ENCODE assay signal across 21 cellular contexts in genomic region chr4:6819295-6819694, GRCh38. TPM values are rescaled to one million over a fixed set of nuclear protein-coding genes. Genes with fewer than 3 reads are reported as not detected.
DNase-seq lines count a peak whose midpoint lies in the region; ATAC-seq and TF ChIP-seq lines count a peak whose summit lies in the region.
"Had no signal": no experiment of that assay in that cellular context is flagged by ENCODE, and none has a peak within 500 bp of the region (broad histone marks: within the 10 kb centered on the region; RNA-seq: fewer than 3 reads in every experiment).

No MANE protein-coding gene starts in this region.

- H3K27me3 ChIP-seq in endodermal cell (ENCODE audit: control insufficient read depth, insufficient read depth, low read length, poor library complexity, severe bottlenecking) (no peaks in the 10 kb centered on the region), SK-N-SH (ENCODE audit: insufficient read depth) (no peaks in the 10 kb centered on the region)
- H3K27me3 ChIP-seq: BE2C; BLaER1 treated with 17β-estradiol and CSF1 and Interleukin-3, amounts not matched to agents 10 nM and 100 nM had no signal

- intact Hi-C loops in activated T-helper 1 cell treated with anti-CD3 and anti-CD28 coated beads, Interleukin-12 subunit alpha, Interleukin-12 subunit beta, Interleukin-2, Interleukin-4 antibody, amounts not matched to agents 30 ng/mL and 10 ng/mL and 1 ng/mL, durations not matched to agents 14 hours and 24 hours and 36 hours (cut with micrococcal nuclease) = no loop called here

- 100% methylated on average over 1 of the region's 1 CpG; no CpG with 5 or more reads in 1 of the 2 experiments for WGBS in endodermal cell (ENCODE audit: insufficient coverage in 1 of 2, insufficient read length in 1 of 2), 2 experiments
- WGBS in SK-N-SH (ENCODE audit: low lambda C conversion rate) = 97% methylated on average over 1 of the region's 1 CpG

- no peak overlapping the region for H3K9ac ChIP-seq in endodermal cell (ENCODE audit: extremely low read depth, low read length, poor library complexity, severe bottlenecking)
- no peak overlapping the region for H3K9ac ChIP-seq in SK-N-SH
- H3K9ac ChIP-seq: BLaER1 treated with 17β-estradiol and CSF1 and Interleukin-3, amounts not matched to agents 10 nM and 100 nM; GM23248 had no signal

- H3K27ac ChIP-seq in endodermal cell (ENCODE audit: low read depth, low read length) = no peak overlapping the region
- H3K27ac ChIP-seq in SK-N-SH (ENCODE audit: low read depth in 2 of 2, low read length in 1 of 2) = no peak overlapping the region
- H3K27ac ChIP-seq: A549; BLaER1 treated with 17β-estradiol and CSF1 and Interleukin-3, amounts not matched to agents 10 nM and 100 nM; GM23248 had no signal

- POLR2A ChIA-PET in SK-N-SH (lab: Yijun Ruan, JAX) = no interaction called here

- no peak for TF ChIP-seq RAD21 in SK-N-SH (IDR thresholded peaks at IDR 0.05; ENCODE audit: low read length)

- peak; percentile 32 for ATAC-seq in memory B cell (ENCODE audit: low read depth)
- ATAC-seq: A549 had no signal

- H3K9me3 Mint-ChIP-seq in endodermal cell = peaks cover 49% of the 10 kb centered on the region
- H3K9me3 Mint-ChIP-seq in memory B cell = peaks cover 5% of the 10 kb centered on the region
- peaks cover 32% of the 10 kb centered on the region for H3K9me3 Mint-ChIP-seq in activated T-helper 1 cell treated with anti-CD3 and anti-CD28 coated beads, Interleukin-12 subunit alpha, Interleukin-12 subunit beta, Interleukin-2, Interleukin-4 antibody, amounts not matched to agents 30 ng/mL and 10 ng/mL and 1 ng/mL, durations not matched to agents 14 hours and 24 hours and 36 hours

- DNase-seq in M059J (ENCODE audit: low read depth) (peak; percentile 29), astrocyte of the hippocampus (ENCODE audit: low read depth, low spot score) (peak; percentile 15), endodermal cell (no peak), memory B cell (ENCODE audit: low spot score in 2 of 2) (no peak), SK-N-SH (no peak), SKM-1 treated with dmso at 0.1 percent for 144 hours (lab: John Stamatoyannopoulos, UW; ENCODE audit: unreplicated experiment) (no peak)
- DNase-seq in activated T-helper 1 cell treated with anti-CD3 and anti-CD28 coated beads, Interleukin-12 subunit alpha, Interleukin-12 subunit beta, Interleukin-2, Interleukin-4 antibody, amounts not matched to agents 30 ng/mL and 10 ng/mL and 1 ng/mL, durations not matched to agents 14 hours and 24 hours and 36 hours (ENCODE audit: low spot score) = no peak
- DNase-seq: 8988T; ACHN; AML-193; BE2C; CD4-positive, alpha-beta T cell; CD8-positive, alpha-beta memory T cell; DMS 273 treated with DMSO at 0.1 percent for 48 hours; DMS79 treated with DMSO at 0.1 percent for 48 hours; GM23248; H7; HCEC 1CT had no signal

- no peak overlapping the region for H3K27ac Mint-ChIP-seq in endodermal cell
- no peak overlapping the region for H3K27ac Mint-ChIP-seq in memory B cell
- H3K27ac Mint-ChIP-seq in activated T-helper 1 cell treated with anti-CD3 and anti-CD28 coated beads, Interleukin-12 subunit alpha, Interleukin-12 subunit beta, Interleukin-2, Interleukin-4 antibody, amounts not matched to agents 30 ng/mL and 10 ng/mL and 1 ng/mL, durations not matched to agents 14 hours and 24 hours and 36 hours = no peak overlapping the region
- H3K27ac Mint-ChIP-seq: CD4-positive, alpha-beta T cell had no signal

- no peaks in the 10 kb centered on the region for H3K9me2 ChIP-seq in SK-N-SH

- no peak for TF ChIP-seq CTCF in endodermal cell (conservative IDR thresholded peaks at IDR 0.05)
- TF ChIP-seq CTCF in SK-N-SH (IDR thresholded peaks at IDR 0.05) = no peak

- H3K9me3 ChIP-seq in endodermal cell (ENCODE audit: control insufficient read depth, low read length) (peaks cover 57% of the 10 kb centered on the region), SK-N-SH (peaks cover 17% of the 10 kb centered on the region)
- H3K9me3 ChIP-seq: BE2C had no signal

- no peak for TF ChIP-seq EP300 in SK-N-SH (IDR thresholded peaks at IDR 0.05; ENCODE audit: borderline replicate concordance in 1 of 2, low read depth in 1 of 2, low read length in 1 of 2)

- H3F3A ChIP-seq in SK-N-SH (replicated peaks; ENCODE audit: insufficient read depth) = peaks cover 12% of the 10 kb centered on the region

- no peak overlapping the region for H3K4me2 ChIP-seq in SK-N-SH
- H3K4me2 ChIP-seq: A549; BLaER1 treated with 17β-estradiol and CSF1 and Interleukin-3, amounts not matched to agents 10 nM and 100 nM had no signal

- peak overlapping the region; percentile 71 for H3K4me3 ChIP-seq in endodermal cell (ENCODE audit: low read length)
- no peak overlapping the region for H3K4me3 ChIP-seq in SK-N-SH (ENCODE audit: low read depth in 2 of 2, low read length in 1 of 2)
- H3K4me3 ChIP-seq: A549; BLaER1 treated with 17β-estradiol and CSF1 and Interleukin-3, amounts not matched to agents 10 nM and 100 nM; GM23248 had no signal

- peaks cover 42% of the 10 kb centered on the region for H3K36me3 ChIP-seq in endodermal cell (ENCODE audit: control insufficient read depth, insufficient read depth, low read length)
- peaks cover 3 to 21% of the 10 kb centered on the region in 2 experiments for H3K36me3 ChIP-seq in SK-N-SH (replicated peaks in 1 of 2; ENCODE audit: control insufficient read depth in 1 of 2, insufficient read depth in 2 of 2, low read length in 1 of 2)
- H3K36me3 ChIP-seq: BE2C had no signal

- H3K4me1 ChIP-seq in endodermal cell (ENCODE audit: control insufficient read depth, insufficient read depth, low read length) (no peaks in the 10 kb centered on the region), SK-N-SH (ENCODE audit: control insufficient read depth in 1 of 2, insufficient read depth in 2 of 2, low read depth in 1 of 2, low read length in 1 of 2) (peaks cover 0 to 7% of the 10 kb centered on the region in 2 experiments; a peak in 1 of 4 replicates)
- H3K4me1 ChIP-seq: A549; BE2C; BLaER1 treated with 17β-estradiol and CSF1 and Interleukin-3, amounts not matched to agents 10 nM and 100 nM had no signal

- no peak overlapping the region for H3K4me3 Mint-ChIP-seq in endodermal cell
- H3K4me3 Mint-ChIP-seq in memory B cell = no peak overlapping the region
- no peak overlapping the region for H3K4me3 Mint-ChIP-seq in activated T-helper 1 cell treated with anti-CD3 and anti-CD28 coated beads, Interleukin-12 subunit alpha, Interleukin-12 subunit beta, Interleukin-2, Interleukin-4 antibody, amounts not matched to agents 30 ng/mL and 10 ng/mL and 1 ng/mL, durations not matched to agents 14 hours and 24 hours and 36 hours
- H3K4me3 Mint-ChIP-seq: CD14-positive monocyte; CD4-positive, alpha-beta T cell; CD8-positive, alpha-beta memory T cell had no signal

- H2AFZ ChIP-seq in SK-N-SH (ENCODE audit: low read depth) = no peak overlapping the region
- H2AFZ ChIP-seq: GM23248 had no signal

- peaks cover 94% of the 10 kb centered on the region for H3K79me2 ChIP-seq in SK-N-SH (ENCODE audit: insufficient read depth)

- H3K36me3 Mint-ChIP-seq in endodermal cell (ENCODE audit: low read depth) (peaks cover 46% of the 10 kb centered on the region), memory B cell (peaks cover 20% of the 10 kb centered on the region)
- H3K36me3 Mint-ChIP-seq in activated T-helper 1 cell treated with anti-CD3 and anti-CD28 coated beads, Interleukin-12 subunit alpha, Interleukin-12 subunit beta, Interleukin-2, Interleukin-4 antibody, amounts not matched to agents 30 ng/mL and 10 ng/mL and 1 ng/mL, durations not matched to agents 14 hours and 24 hours and 36 hours (ENCODE audit: low read depth) = peaks cover 32% of the 10 kb centered on the region

- H3K4me1 Mint-ChIP-seq in endodermal cell = no peaks in the 10 kb centered on the region
- peaks cover 7% of the 10 kb centered on the region for H3K4me1 Mint-ChIP-seq in memory B cell
- peaks cover 5% of the 10 kb centered on the region for H3K4me1 Mint-ChIP-seq in activated T-helper 1 cell treated with anti-CD3 and anti-CD28 coated beads, Interleukin-12 subunit alpha, Interleukin-12 subunit beta, Interleukin-2, Interleukin-4 antibody, amounts not matched to agents 30 ng/mL and 10 ng/mL and 1 ng/mL, durations not matched to agents 14 hours and 24 hours and 36 hours (ENCODE audit: low read depth)

- H4K20me1 ChIP-seq in SK-N-SH (ENCODE audit: insufficient read depth) = peaks cover 6% of the 10 kb centered on the region

- no peaks in the 10 kb centered on the region for H3K27me3 Mint-ChIP-seq in endodermal cell (ENCODE audit: insufficient read depth)
- no peaks in the 10 kb centered on the region for H3K27me3 Mint-ChIP-seq in memory B cell
- H3K27me3 Mint-ChIP-seq in activated T-helper 1 cell treated with anti-CD3 and anti-CD28 coated beads, Interleukin-12 subunit alpha, Interleukin-12 subunit beta, Interleukin-2, Interleukin-4 antibody, amounts not matched to agents 30 ng/mL and 10 ng/mL and 1 ng/mL, durations not matched to agents 14 hours and 24 hours and 36 hours (ENCODE audit: insufficient read depth) = no peaks in the 10 kb centered on the region
- H3K27me3 Mint-ChIP-seq: CD4-positive, alpha-beta T cell; CD8-positive, alpha-beta memory T cell had no signal

- CTCF ChIA-PET in SK-N-SH (lab: Yijun Ruan, JAX) = no interaction called here

TF ChIP-seq in SK-N-SH, 30 proteins besides CTCF, POLR2A, EP300 and RAD21 (continues in another document):
- TF ChIP-seq PBX3 (IDR thresholded peaks at IDR 0.05) = no peak

RNA-seq across cellular contexts. Expression of gene KIAA0232, which starts 36.8 kb away (rescaled TPM):
- 14.3 and 18.5 TPM in 2 replicates for total RNA-seq in M059J (2014; rRNA removed; shearing (Covaris generic))
- total RNA-seq in endodermal cell = 10 to 100 TPM; 32.9 to 43.5 TPM
- polyA plus RNA-seq in endodermal cell (2013, experiment 1 of 2) = 30.0 TPM
- 32.5 TPM for polyA plus RNA-seq in endodermal cell (2013, experiment 2 of 2)
- total RNA-seq in activated T-helper 1 cell treated with anti-CD3 and anti-CD28 coated beads, Interleukin-12 subunit alpha, Interleukin-12 subunit beta, Interleukin-2, Interleukin-4 antibody, amounts not matched to agents 30 ng/mL and 10 ng/mL and 1 ng/mL, durations not matched to agents 14 hours and 24 hours and 36 hours = 14.5 and 19.1 TPM in 2 replicates
- polyA plus RNA-seq in SK-N-SH (2012; rRNA removed) = 5.7 and 7.7 TPM in 2 replicates
- polyA plus RNA-seq in SK-N-SH (2012; cell fraction: cytosol; rRNA removed) = 7.1 and 7.2 TPM in 2 replicates
- 4.6 and 9.7 TPM in 2 replicates for polyA plus RNA-seq in SK-N-SH (2012; cell fraction: nucleus; rRNA removed)

Comparison
In these comparisons a context has a peak if more than half of its experiments do, and no peak if none do; other contexts are left out.
1. DNase-seq: peak in M059J (single experiment) and astrocyte of the hippocampus (single experiment); none in endodermal cell (single experiment), memory B cell (0 of 2), activated T-helper 1 cell treated with anti-CD3 and anti-CD28 coated beads, Interleukin-12 subunit alpha, Interleukin-12 subunit beta, Interleukin-2, Interleukin-4 antibody, amounts not matched to agents 30 ng/mL and 10 ng/mL and 1 ng/mL, durations not matched to agents 14 hours and 24 hours and 36 hours (single experiment), SK-N-SH (single experiment) and SKM-1 treated with dmso at 0.1 percent for 144 hours (single experiment).